In genomic region chr1:184747089-184747955, GRCh38 we compare ENCODE assay signal across 1 cellular context.
TF ChIP-seq lines count a peak whose summit lies in the region.

No MANE protein-coding gene starts in this region.

TF ChIP-seq in GM12878, 131 proteins besides CTCF, POLR2A, EP300 and RAD21 (continued from another document and continues in another):
- TF ChIP-seq, protein P1, sequence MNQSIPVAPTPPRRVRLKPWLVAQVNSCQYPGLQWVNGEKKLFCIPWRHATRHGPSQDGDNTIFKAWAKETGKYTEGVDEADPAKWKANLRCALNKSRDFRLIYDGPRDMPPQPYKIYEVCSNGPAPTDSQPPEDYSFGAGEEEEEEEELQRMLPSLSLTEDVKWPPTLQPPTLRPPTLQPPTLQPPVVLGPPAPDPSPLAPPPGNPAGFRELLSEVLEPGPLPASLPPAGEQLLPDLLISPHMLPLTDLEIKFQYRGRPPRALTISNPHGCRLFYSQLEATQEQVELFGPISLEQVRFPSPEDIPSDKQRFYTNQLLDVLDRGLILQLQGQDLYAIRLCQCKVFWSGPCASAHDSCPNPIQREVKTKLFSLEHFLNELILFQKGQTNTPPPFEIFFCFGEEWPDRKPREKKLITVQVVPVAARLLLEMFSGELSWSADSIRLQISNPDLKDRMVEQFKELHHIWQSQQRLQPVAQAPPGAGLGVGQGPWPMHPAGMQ (IDR thresholded peaks at IDR 0.05; ENCODE audit: borderline replicate concordance) = no peak
- TF ChIP-seq, protein P2, sequence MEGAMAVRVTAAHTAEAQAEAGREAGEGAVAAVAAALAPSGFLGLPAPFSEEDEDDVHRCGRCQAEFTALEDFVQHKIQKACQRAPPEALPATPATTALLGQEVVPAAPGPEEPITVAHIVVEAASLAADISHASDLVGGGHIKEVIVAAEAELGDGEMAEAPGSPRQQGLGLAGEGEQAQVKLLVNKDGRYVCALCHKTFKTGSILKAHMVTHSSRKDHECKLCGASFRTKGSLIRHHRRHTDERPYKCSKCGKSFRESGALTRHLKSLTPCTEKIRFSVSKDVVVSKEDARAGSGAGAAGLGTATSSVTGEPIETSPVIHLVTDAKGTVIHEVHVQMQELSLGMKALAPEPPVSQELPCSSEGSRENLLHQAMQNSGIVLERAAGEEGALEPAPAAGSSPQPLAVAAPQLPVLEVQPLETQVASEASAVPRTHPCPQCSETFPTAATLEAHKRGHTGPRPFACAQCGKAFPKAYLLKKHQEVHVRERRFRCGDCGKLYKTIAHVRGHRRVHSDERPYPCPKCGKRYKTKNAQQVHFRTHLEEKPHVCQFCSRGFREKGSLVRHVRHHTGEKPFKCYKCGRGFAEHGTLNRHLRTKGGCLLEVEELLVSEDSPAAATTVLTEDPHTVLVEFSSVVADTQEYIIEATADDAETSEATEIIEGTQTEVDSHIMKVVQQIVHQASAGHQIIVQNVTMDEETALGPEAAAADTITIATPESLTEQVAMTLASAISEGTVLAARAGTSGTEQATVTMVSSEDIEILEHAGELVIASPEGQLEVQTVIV (IDR thresholded peaks at IDR 0.05; ENCODE audit: borderline replicate concordance, partially characterized antibody) = no peak
- peak; percentile 74; the same call in 1 of the 2 replicates for TF ChIP-seq SMARCA5 (IDR thresholded peaks at IDR 0.05)
- no peak for TF ChIP-seq SMAD5 (IDR thresholded peaks at IDR 0.05; ENCODE audit: low read depth)
- TF ChIP-seq CHD2 (IDR thresholded peaks at IDR 0.05; ENCODE audit: borderline replicate concordance, low read depth, low read length) = no peak
- TF ChIP-seq MXI1 (IDR thresholded peaks at IDR 0.05; ENCODE audit: low read depth, low read length) = no peak; the same call in 1 of the 2 replicates
- no peak for TF ChIP-seq BACH1 (IDR thresholded peaks at IDR 0.05; ENCODE audit: borderline replicate concordance)
- TF ChIP-seq TCF3 (IDR thresholded peaks at IDR 0.05; ENCODE audit: borderline replicate concordance, insufficient read depth, low read depth, low read length) = no peak
- no peak for TF ChIP-seq SP1 (IDR thresholded peaks at IDR 0.05; ENCODE audit: low read depth, low read length)
- TF ChIP-seq IKZF1 (conservative IDR thresholded peaks at IDR 0.05) = 0 out of 2 replicates have a peak, but pooled peaks have one; percentile 10
- no peak for TF ChIP-seq ETV6 (conservative IDR thresholded peaks at IDR 0.05 in 1 of 2, IDR thresholded peaks at IDR 0.05 in 1 of 2; ENCODE audit: borderline replicate concordance in 1 of 2, low read depth in 1 of 2)
- peak; percentile 39 to 43; a peak in 1 of 4 replicates for TF ChIP-seq IKZF2 (IDR thresholded peaks at IDR 0.05)
- TF ChIP-seq, protein P3, sequence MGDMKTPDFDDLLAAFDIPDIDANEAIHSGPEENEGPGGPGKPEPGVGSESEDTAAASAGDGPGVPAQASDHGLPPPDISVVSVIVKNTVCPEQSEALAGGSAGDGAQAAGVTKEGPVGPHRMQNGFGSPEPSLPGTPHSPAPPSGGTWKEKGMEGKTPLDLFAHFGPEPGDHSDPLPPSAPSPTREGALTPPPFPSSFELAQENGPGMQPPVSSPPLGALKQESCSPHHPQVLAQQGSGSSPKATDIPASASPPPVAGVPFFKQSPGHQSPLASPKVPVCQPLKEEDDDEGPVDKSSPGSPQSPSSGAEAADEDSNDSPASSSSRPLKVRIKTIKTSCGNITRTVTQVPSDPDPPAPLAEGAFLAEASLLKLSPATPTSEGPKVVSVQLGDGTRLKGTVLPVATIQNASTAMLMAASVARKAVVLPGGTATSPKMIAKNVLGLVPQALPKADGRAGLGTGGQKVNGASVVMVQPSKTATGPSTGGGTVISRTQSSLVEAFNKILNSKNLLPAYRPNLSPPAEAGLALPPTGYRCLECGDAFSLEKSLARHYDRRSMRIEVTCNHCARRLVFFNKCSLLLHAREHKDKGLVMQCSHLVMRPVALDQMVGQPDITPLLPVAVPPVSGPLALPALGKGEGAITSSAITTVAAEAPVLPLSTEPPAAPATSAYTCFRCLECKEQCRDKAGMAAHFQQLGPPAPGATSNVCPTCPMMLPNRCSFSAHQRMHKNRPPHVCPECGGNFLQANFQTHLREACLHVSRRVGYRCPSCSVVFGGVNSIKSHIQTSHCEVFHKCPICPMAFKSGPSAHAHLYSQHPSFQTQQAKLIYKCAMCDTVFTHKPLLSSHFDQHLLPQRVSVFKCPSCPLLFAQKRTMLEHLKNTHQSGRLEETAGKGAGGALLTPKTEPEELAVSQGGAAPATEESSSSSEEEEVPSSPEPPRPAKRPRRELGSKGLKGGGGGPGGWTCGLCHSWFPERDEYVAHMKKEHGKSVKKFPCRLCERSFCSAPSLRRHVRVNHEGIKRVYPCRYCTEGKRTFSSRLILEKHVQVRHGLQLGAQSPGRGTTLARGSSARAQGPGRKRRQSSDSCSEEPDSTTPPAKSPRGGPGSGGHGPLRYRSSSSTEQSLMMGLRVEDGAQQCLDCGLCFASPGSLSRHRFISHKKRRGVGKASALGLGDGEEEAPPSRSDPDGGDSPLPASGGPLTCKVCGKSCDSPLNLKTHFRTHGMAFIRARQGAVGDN (IDR thresholded peaks at IDR 0.05) = peak; percentile 47; the same call in 1 of the 2 replicates
- TF ChIP-seq BCL3 (IDR thresholded peaks at IDR 0.05; ENCODE audit: borderline replicate concordance, insufficient read depth, low read depth, low read length, poor library complexity, severe bottlenecking) = no peak
- no peak for TF ChIP-seq TBL1XR1 (IDR thresholded peaks at IDR 0.05; ENCODE audit: low read depth, low read length)
- TF ChIP-seq EZH2 (IDR thresholded peaks at IDR 0.05; ENCODE audit: borderline replicate concordance, control insufficient read depth, low read depth, low read length) = no peak
- 0 out of 2 replicates have a peak, but pooled peaks have one; percentile 32 for TF ChIP-seq NBN (IDR thresholded peaks at IDR 0.05)
- 0 out of 2 replicates have a peak, but pooled peaks have one; percentile 22 for TF ChIP-seq BMI1 (IDR thresholded peaks at IDR 0.05; ENCODE audit: borderline replicate concordance)
- no peak for TF ChIP-seq ZBED1 (IDR thresholded peaks at IDR 0.05; ENCODE audit: borderline replicate concordance)
- TF ChIP-seq ATF7 (IDR thresholded peaks at IDR 0.05; ENCODE audit: low read depth) = peak; percentile 36; the same call in 1 of the 2 replicates
- TF ChIP-seq MLLT1 (IDR thresholded peaks at IDR 0.05) = no peak
- TF ChIP-seq MEF2B (IDR thresholded peaks at IDR 0.05; ENCODE audit: partially characterized antibody, poor library complexity, severe bottlenecking) = peak; percentile 23
- no peak for TF ChIP-seq NR2C1 (IDR thresholded peaks at IDR 0.05)
- TF ChIP-seq RAD51 (IDR thresholded peaks at IDR 0.05) = no peak
- TF ChIP-seq ZNF384 (IDR thresholded peaks at IDR 0.05; ENCODE audit: borderline replicate concordance, low read depth, low read length) = no peak
- TF ChIP-seq ELK1 (IDR thresholded peaks at IDR 0.05; ENCODE audit: low read depth, low read length) = no peak
- no peak for TF ChIP-seq BCL11A (IDR thresholded peaks at IDR 0.05; ENCODE audit: low read depth, low read length)
- TF ChIP-seq ZNF217 (IDR thresholded peaks at IDR 0.05) = peak; percentile 61; the same call in 1 of the 2 replicates
- TF ChIP-seq CEBPB (IDR thresholded peaks at IDR 0.05; ENCODE audit: borderline replicate concordance in 1 of 2, low read depth in 2 of 2, low read length in 2 of 2) = no peak
- no peak for TF ChIP-seq TAF1 (IDR thresholded peaks at IDR 0.05; ENCODE audit: borderline replicate concordance, low read depth, low read length)
- peak; percentile 45; the same call in 1 of the 2 replicates for TF ChIP-seq RELB (IDR thresholded peaks at IDR 0.05; ENCODE audit: low read depth)
- no peak for TF ChIP-seq CEBPZ (IDR thresholded peaks at IDR 0.05; ENCODE audit: low read depth, low read length)
- TF ChIP-seq, protein P4, sequence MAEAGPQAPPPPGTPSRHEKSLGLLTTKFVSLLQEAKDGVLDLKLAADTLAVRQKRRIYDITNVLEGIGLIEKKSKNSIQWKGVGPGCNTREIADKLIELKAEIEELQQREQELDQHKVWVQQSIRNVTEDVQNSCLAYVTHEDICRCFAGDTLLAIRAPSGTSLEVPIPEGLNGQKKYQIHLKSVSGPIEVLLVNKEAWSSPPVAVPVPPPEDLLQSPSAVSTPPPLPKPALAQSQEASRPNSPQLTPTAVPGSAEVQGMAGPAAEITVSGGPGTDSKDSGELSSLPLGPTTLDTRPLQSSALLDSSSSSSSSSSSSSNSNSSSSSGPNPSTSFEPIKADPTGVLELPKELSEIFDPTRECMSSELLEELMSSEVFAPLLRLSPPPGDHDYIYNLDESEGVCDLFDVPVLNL (IDR thresholded peaks at IDR 0.05; ENCODE audit: low read depth, low read length) = no peak
- TF ChIP-seq ZBTB4 (CRISPR knock-in tag; IDR thresholded peaks at IDR 0.05) = no peak
- no peak for TF ChIP-seq ZZZ3 (IDR thresholded peaks at IDR 0.05; ENCODE audit: control insufficient read depth, insufficient read length, low read depth)
